Comparison of ENCODE assay signal across 1 cellular context in genomic region chr21:44351535-44352252, GRCh38.
TF ChIP-seq lines count a peak whose summit lies in the region.

No MANE protein-coding gene starts in this region.

TF ChIP-seq in H1, 55 proteins besides CTCF, POLR2A, EP300 and RAD21 (continued from another document):
- TF ChIP-seq POU5F1 (IDR thresholded peaks at IDR 0.05; ENCODE audit: low read depth, low read length): no peak
- TF ChIP-seq CEBPB (IDR thresholded peaks at IDR 0.05; ENCODE audit: low read depth, low read length): no peak
- TF ChIP-seq SIN3A (conservative IDR thresholded peaks at IDR 0.05 in 1 of 2, IDR thresholded peaks at IDR 0.05 in 1 of 2; ENCODE audit: low read depth in 1 of 2, low read length in 2 of 2): no peak
- no peak for TF ChIP-seq RBBP5 (IDR thresholded peaks at IDR 0.05; ENCODE audit: borderline replicate concordance, low read depth, low read length)
- no peak for TF ChIP-seq SP2 (IDR thresholded peaks at IDR 0.05; ENCODE audit: low read length)
TF ChIP-seq in H1: peak in this region for 0.
